ENCODE assay signal across 24 cellular contexts in genomic region chr1:247506831-247507230, GRCh38. TPM values are rescaled to one million over a fixed set of nuclear protein-coding genes. Genes with fewer than 3 reads are reported as not detected.
DNase-seq lines count a peak whose midpoint lies in the region; ATAC-seq, FAIRE-seq and TF ChIP-seq lines count a peak whose summit lies in the region.
"Had no signal": no experiment of that assay in that cellular context is flagged by ENCODE, and none has a peak within 500 bp of the region (broad histone marks: within the 10 kb centered on the region; RNA-seq: fewer than 3 reads in every experiment).

No MANE protein-coding gene starts in this region.

- no peaks in the 10 kb centered on the region for H3K27me3 Mint-ChIP-seq in activated naive CD4-positive, alpha-beta T cell treated with anti-CD3 and anti-CD28 coated beads, Interleukin-2, amount 10 ng/mL, durations not matched to agents 7 days and 5 days
- H3K27me3 Mint-ChIP-seq: CD4-positive, CD25-positive, alpha-beta regulatory T cell had no signal

- H3K79me2 ChIP-seq in GM12878 (ENCODE audit: control insufficient read depth, insufficient read depth, low read length), result no peaks in the 10 kb centered on the region

- no peak for DNase-seq in GM12892 (ENCODE audit: insufficient read length)
- DNase-seq in GM12878 (ENCODE audit: low read depth, low spot score), result no peak
- DNase-seq in bronchial epithelial cell (ENCODE audit: low read depth), result no peak
- no peak for DNase-seq in urothelium cell line (ENCODE audit: low spot score)
- DNase-seq in DMS 273 treated with DMSO at 0.1 percent for 48 hours (lab: John Stamatoyannopoulos, UW), result no peak
- no peak for DNase-seq in activated naive CD4-positive, alpha-beta T cell treated with anti-CD3 and anti-CD28 coated beads, Interleukin-2, amount 10 ng/mL, durations not matched to agents 7 days and 5 days
- DNase-seq in cortex of kidney (lab: John Stamatoyannopoulos, UW), result no peak
- DNase-seq: 8988T; ACHN; BE2C; CD4-positive, alpha-beta memory T cell; CD4-positive, CD25-positive, alpha-beta regulatory T cell; CD8-positive, alpha-beta memory T cell; COR-L47; DMS79 treated with DMSO at 0.1 percent for 48 hours; GDM1 had no signal

- SMC1A ChIA-PET in GM12878 (lab: Charles Lee; ENCODE audit: uncharacterized antibody, unreplicated experiment), result interaction anchor here (0.7 to 2.0 kb wide), 2 partner anchors 20 to 39 kb away, joined by 3 to 7 read pairs; no protein-coding TSS in a partner anchor

- no peak overlapping the region for H3K4me2 ChIP-seq in GM12878 (ENCODE audit: control insufficient read depth, insufficient read depth)
- H3K4me2 ChIP-seq: BLaER1 had no signal

- no peak overlapping the region for H3K4me3 Mint-ChIP-seq in activated naive CD4-positive, alpha-beta T cell treated with anti-CD3 and anti-CD28 coated beads, Interleukin-2, amount 10 ng/mL, durations not matched to agents 7 days and 5 days
- H3K4me3 Mint-ChIP-seq: CD14-positive monocyte; CD4-positive, alpha-beta memory T cell; CD4-positive, CD25-positive, alpha-beta regulatory T cell; CD8-positive, alpha-beta memory T cell had no signal

- intact Hi-C loops in GM12878 (cut with micrococcal nuclease; ENCODE audit: unreplicated experiment), result no loop called here

- no TSS peak for BruUV-seq in GM12878 (replicated peaks; lab: Mats Ljungman, UMichigan)

- TF ChIP-seq POLR2A in GM12892 (IDR thresholded peaks at IDR 0.05; ENCODE audit: low read depth, low read length) (no peak), GM12878 (IDR thresholded peaks at IDR 0.05; ENCODE audit: low read depth, low read length) (no peak)

- FAIRE-seq in GM12892 (lab: Jason Lieb, UNC) (peak; percentile 21), GM12878 (lab: Jason Lieb, UNC) (peak; percentile 49), bronchial epithelial cell (lab: Jason Lieb, UNC) (peak; percentile 94), urothelium cell line (lab: Jason Lieb, UNC) (peak; percentile 90)
- FAIRE-seq: A204.1, GM12891, GM18507 had no signal

- H3K9me3 Mint-ChIP-seq in activated naive CD4-positive, alpha-beta T cell treated with anti-CD3 and anti-CD28 coated beads, Interleukin-2, amount 10 ng/mL, durations not matched to agents 7 days and 5 days, result no peaks in the 10 kb centered on the region
- H3K9me3 Mint-ChIP-seq: CD8-positive, alpha-beta memory T cell had no signal

- in situ Hi-C loops in GM12878 (cut with MboI), result no loop called here

- TF ChIP-seq EP300 in GM12878 (IDR thresholded peaks at IDR 0.05; ENCODE audit: borderline replicate concordance in 1 of 2, control insufficient read depth in 1 of 2, low read depth in 2 of 2, low read length in 2 of 2), result no peak

- no peaks in the 10 kb centered on the region for H4K20me1 ChIP-seq in GM12878 (ENCODE audit: control insufficient read depth, insufficient read depth)
- H4K20me1 ChIP-seq: BLaER1 had no signal

- H3K4me3 ChIP-seq in GM12878 (no peak overlapping the region), bronchial epithelial cell (ENCODE audit: low read depth, low read length) (no peak overlapping the region)
- H3K4me3 ChIP-seq: BLaER1 had no signal

- CTCF ChIA-PET in GM12878 (lab: Yijun Ruan, JAX), result interaction anchor here (1.1 kb wide), 1 partner anchor 39 kb away, joined by 3 read pairs; no protein-coding TSS in a partner anchor
- CTCF ChIA-PET in activated naive CD4-positive, alpha-beta T cell treated with anti-CD3 and anti-CD28 coated beads, Interleukin-2, amount 10 ng/mL, durations not matched to agents 7 days and 5 days (lab: Charles Lee), result no interaction called here

- no peaks in the 10 kb centered on the region for H3K36me3 Mint-ChIP-seq in activated naive CD4-positive, alpha-beta T cell treated with anti-CD3 and anti-CD28 coated beads, Interleukin-2, amount 10 ng/mL, durations not matched to agents 7 days and 5 days
- H3K36me3 Mint-ChIP-seq: CD14-positive monocyte; CD4-positive, alpha-beta memory T cell; CD4-positive, CD25-positive, alpha-beta regulatory T cell; CD8-positive, alpha-beta memory T cell had no signal

- no peaks in the 10 kb centered on the region for H3K36me3 ChIP-seq in GM12878 (ENCODE audit: control insufficient read depth in 2 of 2, insufficient read depth in 2 of 2, low read length in 1 of 2)
- H3K36me3 ChIP-seq in bronchial epithelial cell (ENCODE audit: control insufficient read depth, insufficient read depth, low read length), result no peaks in the 10 kb centered on the region
- H3K36me3 ChIP-seq: BE2C, BLaER1 had no signal

- H3K9ac ChIP-seq in GM12878 (ENCODE audit: control insufficient read depth, insufficient read depth, low read length), result no peak overlapping the region
- H3K9ac ChIP-seq: BLaER1 had no signal

- TF ChIP-seq CTCF in GM12878 (IDR thresholded peaks at IDR 0.05 in 2 of 3, conservative IDR thresholded peaks at IDR 0.05 in 1 of 3; ENCODE audit: control insufficient read depth in 2 of 3, extremely low read depth in 1 of 3, insufficient read depth in 1 of 3, low read depth in 3 of 3, low read length in 3 of 3) (no peak), bronchial epithelial cell (IDR thresholded peaks at IDR 0.05; ENCODE audit: insufficient read depth, low read length, severe bottlenecking) (no peak)

- H3K9me3 ChIP-seq in GM12878 (replicated peaks; ENCODE audit: control insufficient read depth, insufficient read depth, low read length), result no peaks in the 10 kb centered on the region
- H3K9me3 ChIP-seq: BE2C, BLaER1 had no signal

- no peak overlapping the region for H3K27ac ChIP-seq in GM12878 (ENCODE audit: control insufficient read depth, insufficient read depth)
- H3K27ac ChIP-seq: BLaER1 had no signal

- RAD21 ChIA-PET in GM12878 (lab: Charles Lee; ENCODE audit: unreplicated experiment), result interaction anchor here (1.0 kb wide), 1 partner anchor 117 kb away, joined by 3 read pairs; no protein-coding TSS in a partner anchor

- ATAC-seq in GM12878 (no peak), HG03095 (IDR thresholded peaks at IDR 0.05; ENCODE audit: unreplicated experiment) (no peak)

- no peak for TF ChIP-seq RAD21 in GM12878 (IDR thresholded peaks at IDR 0.05; ENCODE audit: insufficient read depth, low read depth, low read length)

- POLR2A ChIA-PET in GM12878 (lab: Charles Lee), result no interaction called here

- no peak overlapping the region for H3K27ac Mint-ChIP-seq in activated naive CD4-positive, alpha-beta T cell treated with anti-CD3 and anti-CD28 coated beads, Interleukin-2, amount 10 ng/mL, durations not matched to agents 7 days and 5 days
- H3K27ac Mint-ChIP-seq: CD14-positive monocyte; CD4-positive, alpha-beta memory T cell; CD4-positive, CD25-positive, alpha-beta regulatory T cell had no signal

- no peaks in the 10 kb centered on the region for H3K4me1 ChIP-seq in GM12878 (ENCODE audit: control insufficient read depth, insufficient read depth, low read length)
- H3K4me1 ChIP-seq: BE2C, BLaER1 had no signal

- no peak overlapping the region for H2AFZ ChIP-seq in GM12878 (ENCODE audit: control insufficient read depth, low read depth, low read length)

- WGBS in GM12878 (ENCODE audit: insufficient coverage, insufficient replicate concordance, low lambda C conversion rate, missing lambda C conversion rate), result 0% methylated on average over 3 of the region's 3 CpGs

- no peaks in the 10 kb centered on the region for H3K4me1 Mint-ChIP-seq in activated naive CD4-positive, alpha-beta T cell treated with anti-CD3 and anti-CD28 coated beads, Interleukin-2, amount 10 ng/mL, durations not matched to agents 7 days and 5 days
- H3K4me1 Mint-ChIP-seq: CD14-positive monocyte; CD4-positive, alpha-beta memory T cell; CD4-positive, CD25-positive, alpha-beta regulatory T cell; CD8-positive, alpha-beta memory T cell had no signal

- H3K27me3 ChIP-seq in GM12878 (replicated peaks in 1 of 2; ENCODE audit: control insufficient read depth in 2 of 2, insufficient read depth in 2 of 2, low read length in 1 of 2) (no peaks in the 10 kb centered on the region), bronchial epithelial cell (ENCODE audit: control insufficient read depth, insufficient read depth, low read length) (no peaks in the 10 kb centered on the region)
- H3K27me3 ChIP-seq: BE2C, BLaER1 had no signal

RNA-seq across cellular contexts. Expression of gene OR2C3, which starts 29.4 kb away (rescaled TPM):
- polyA plus RNA-seq in GM12892 (2012; ENCODE audit: missing spikeins), result not detected
- total RNA-seq in GM12878 (2013; cell fraction: nucleolus; rRNA removed), result not detected in 2 replicates
- total RNA-seq in GM12878 (2014; rRNA removed) (not detected in 2 replicates), GM12878 (2014; rRNA removed; fragmentation: Illumina TruSeq; extraction: Trizol) (not detected in 2 replicates), GM12878 (2021) (not detected in 2 replicates), bronchial epithelial cell (not detected in 2 replicates)
- polyA plus RNA-seq in GM12878 (2011; ENCODE audit: low read depth), result not detected
- polyA plus RNA-seq in GM12878 (2011; rRNA removed) (not detected in 2 replicates), GM12878 (2014; fragmentation: Illumina TruSeq; extraction: Trizol) (not detected in 2 replicates), GM12878 (2014; fragmentation: Nextera tagmentation; extraction: Ambion mirVana) (not detected), GM12878 (2014; rRNA removed) (not detected in 2 replicates), GM12878 (2016; fragmentation: Nextera tagmentation; extraction: Ambion mirVana) (not detected)
- polyA plus RNA-seq in GM12878 (2011; cell fraction: cytosol; rRNA removed), result not detected in 2 replicates
- not detected in 2 replicates for polyA plus RNA-seq in GM12878 (2011; cell fraction: nucleus; rRNA removed)
- not detected in 2 replicates for polyA plus RNA-seq in GM12878 (2012)
- polyA minus RNA-seq in GM12878 (2011; rRNA and poly(A)+ RNA removed), result not detected in 2 replicates
- not detected in 2 replicates for polyA minus RNA-seq in GM12878 (2011; cell fraction: cytosol; rRNA and poly(A)+ RNA removed)
- polyA minus RNA-seq in GM12878 (2011; cell fraction: nucleus; rRNA and poly(A)+ RNA removed), result not detected in 2 replicates
- total RNA-seq: A673; CD4-positive, alpha-beta memory T cell; CD4-positive, CD25-positive, alpha-beta regulatory T cell; CD8-positive, alpha-beta memory T cell had no signal
- polyA plus RNA-seq: AG04450; CD14-positive monocyte; CD4-positive, alpha-beta memory T cell; CD4-positive, CD25-positive, alpha-beta regulatory T cell; CD8-positive, alpha-beta memory T cell had no signal

RNA-seq across cellular contexts. Expression of gene GCSAML, which starts 42.1 kb away (rescaled TPM):
- polyA plus RNA-seq in GM12892 (2012; ENCODE audit: missing spikeins), result not detected
- total RNA-seq in GM12878 (2013; cell fraction: nucleolus; rRNA removed), result not detected in 2 replicates
- not detected in 2 replicates for total RNA-seq in GM12878 (2014; rRNA removed)
- not detected in 2 replicates for total RNA-seq in GM12878 (2014; rRNA removed; fragmentation: Illumina TruSeq; extraction: Trizol)
- total RNA-seq in GM12878 (2021), result not detected in 2 replicates
- not detected for polyA plus RNA-seq in GM12878 (2011; ENCODE audit: low read depth)
- polyA plus RNA-seq in GM12878 (2011; rRNA removed), result 0.03 and 0.10 TPM in 2 replicates
- polyA plus RNA-seq in GM12878 (2011; cell fraction: cytosol; rRNA removed), result 0.06 TPM in 1 of 2 replicates, not detected in the other
- not detected in 2 replicates for polyA plus RNA-seq in GM12878 (2011; cell fraction: nucleus; rRNA removed)
- polyA plus RNA-seq in GM12878 (2012), result not detected in 2 replicates
- not detected in 2 replicates for polyA plus RNA-seq in GM12878 (2014; fragmentation: Illumina TruSeq; extraction: Trizol)
- polyA plus RNA-seq in GM12878 (2014; fragmentation: Nextera tagmentation; extraction: Ambion mirVana), result not detected
- polyA plus RNA-seq in GM12878 (2014; rRNA removed), result not detected in 2 replicates
- polyA plus RNA-seq in GM12878 (2016; fragmentation: Nextera tagmentation; extraction: Ambion mirVana), result not detected
- not detected in 2 replicates for polyA minus RNA-seq in GM12878 (2011; rRNA and poly(A)+ RNA removed)
- not detected in 2 replicates for polyA minus RNA-seq in GM12878 (2011; cell fraction: cytosol; rRNA and poly(A)+ RNA removed)
- polyA minus RNA-seq in GM12878 (2011; cell fraction: nucleus; rRNA and poly(A)+ RNA removed), result not detected in 2 replicates
- not detected in 2 replicates for total RNA-seq in bronchial epithelial cell
- total RNA-seq: A673; CD4-positive, alpha-beta memory T cell had no signal
- polyA plus RNA-seq: AG04450; CD4-positive, alpha-beta memory T cell; CD4-positive, CD25-positive, alpha-beta regulatory T cell; CD8-positive, alpha-beta memory T cell had no signal

RNA-seq across cellular contexts. Expression of gene OR2B11, which starts 48.9 kb away (rescaled TPM):
- not detected for polyA plus RNA-seq in GM12892 (2012; ENCODE audit: missing spikeins)
- not detected in 2 replicates for total RNA-seq in GM12878 (2013; cell fraction: nucleolus; rRNA removed)
- total RNA-seq in GM12878 (2014; rRNA removed) (not detected in 2 replicates), GM12878 (2014; rRNA removed; fragmentation: Illumina TruSeq; extraction: Trizol) (not detected in 2 replicates), GM12878 (2021) (not detected in 2 replicates), bronchial epithelial cell (not detected in 2 replicates)
- not detected for polyA plus RNA-seq in GM12878 (2011; ENCODE audit: low read depth)
- polyA plus RNA-seq in GM12878 (2011; rRNA removed) (not detected in 2 replicates), GM12878 (2014; fragmentation: Illumina TruSeq; extraction: Trizol) (not detected in 2 replicates), GM12878 (2014; fragmentation: Nextera tagmentation; extraction: Ambion mirVana) (under 1 TPM; 0.02 to 0.08 TPM), GM12878 (2014; rRNA removed) (0.01 TPM in 1 of 2 replicates, not detected in the other), GM12878 (2016; fragmentation: Nextera tagmentation; extraction: Ambion mirVana) (not detected)
- polyA plus RNA-seq in GM12878 (2011; cell fraction: cytosol; rRNA removed), result not detected in 2 replicates
- polyA plus RNA-seq in GM12878 (2011; cell fraction: nucleus; rRNA removed), result not detected in 2 replicates
- polyA plus RNA-seq in GM12878 (2012), result not detected in 2 replicates
- not detected in 2 replicates for polyA minus RNA-seq in GM12878 (2011; rRNA and poly(A)+ RNA removed)
- polyA minus RNA-seq in GM12878 (2011; cell fraction: cytosol; rRNA and poly(A)+ RNA removed), result not detected in 2 replicates
- polyA minus RNA-seq in GM12878 (2011; cell fraction: nucleus; rRNA and poly(A)+ RNA removed), result not detected in 2 replicates
- total RNA-seq: A673; CD4-positive, alpha-beta memory T cell; CD4-positive, CD25-positive, alpha-beta regulatory T cell; CD8-positive, alpha-beta memory T cell had no signal
- polyA plus RNA-seq: AG04450; CD4-positive, alpha-beta memory T cell; CD4-positive, CD25-positive, alpha-beta regulatory T cell; CD8-positive, alpha-beta memory T cell had no signal
